In genomic region chr19:41876847-41877489, GRCh38 we compare ENCODE assay signal across 1 cellular context.
TF ChIP-seq lines count a peak whose summit lies in the region.

TSS of gene CD79A (plus strand) at chr19:41877279. CDS start at chr19:41877305, 26 bp downstream.

TF ChIP-seq in K562, 482 proteins besides CTCF, POLR2A, EP300 and RAD21 (continued from another document):
- TF ChIP-seq ZNF512 (tag; IDR thresholded peaks at IDR 0.05) (no peak), CREM (IDR thresholded peaks at IDR 0.05; ENCODE audit: low read depth) (no peak), HIVEP1 (CRISPR knock-in tag; IDR thresholded peaks at IDR 0.05) (no peak), NCOR1 (IDR thresholded peaks at IDR 0.05) (no peak), SP2 (IDR thresholded peaks at IDR 0.05; ENCODE audit: extremely low read depth, low read depth, low read length, poor library complexity, severe bottlenecking) (no peak), CTCFL (IDR thresholded peaks at IDR 0.05; ENCODE audit: borderline replicate concordance, insufficient read depth, low read depth, low read length, poor library complexity, severe bottlenecking) (no peak), ZNF583 (CRISPR knock-in tag; IDR thresholded peaks at IDR 0.05) (no peak), POLR2AphosphoS2 (IDR thresholded peaks at IDR 0.05; ENCODE audit: low read length) (no peak), NCOA1 (IDR thresholded peaks at IDR 0.05; ENCODE audit: low read depth) (no peak)
- TF ChIP-seq, protein P1, sequence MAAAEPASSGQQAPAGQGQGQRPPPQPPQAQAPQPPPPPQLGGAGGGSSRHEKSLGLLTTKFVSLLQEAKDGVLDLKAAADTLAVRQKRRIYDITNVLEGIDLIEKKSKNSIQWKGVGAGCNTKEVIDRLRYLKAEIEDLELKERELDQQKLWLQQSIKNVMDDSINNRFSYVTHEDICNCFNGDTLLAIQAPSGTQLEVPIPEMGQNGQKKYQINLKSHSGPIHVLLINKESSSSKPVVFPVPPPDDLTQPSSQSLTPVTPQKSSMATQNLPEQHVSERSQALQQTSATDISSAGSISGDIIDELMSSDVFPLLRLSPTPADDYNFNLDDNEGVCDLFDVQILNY (CRISPR knock-in tag; IDR thresholded peaks at IDR 0.05) = no peak
